In the genomic region with DNA sequence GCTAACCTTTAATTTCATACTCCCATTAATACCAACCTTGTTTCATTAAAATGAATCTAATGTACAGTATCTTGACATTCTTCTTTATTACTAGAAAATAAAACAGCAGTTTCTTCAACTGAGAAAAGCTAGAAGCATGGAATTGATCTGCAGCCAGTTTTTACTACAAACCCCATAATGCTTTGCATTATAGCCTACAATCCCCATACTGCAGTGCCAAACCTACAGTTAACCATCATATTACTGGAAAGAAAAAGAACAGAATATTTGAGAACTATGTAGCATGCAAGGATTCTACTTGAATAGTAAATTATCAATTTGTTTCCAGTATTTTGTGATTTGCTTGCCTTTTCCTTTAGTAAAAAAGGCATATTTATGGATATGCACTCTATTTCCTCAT, we compare ENCODE assay signal across 27 cellular contexts. TPM values are rescaled to one million over a fixed set of nuclear protein-coding genes. Genes with fewer than 3 reads are reported as not detected.
"Had no signal": no experiment of that assay in that cellular context is flagged by ENCODE, and none has a peak within 500 bp of the region (broad histone marks: within the 10 kb centered on the region; RNA-seq: fewer than 3 reads in every experiment).

No MANE protein-coding gene starts in this region.

- H3K4me1 ChIP-seq: colonic mucosa, esophagus muscularis mucosa, foreskin keratinocyte, gastroesophageal sphincter, heart left ventricle, parathyroid adenoma, sigmoid colon, tibial nerve, upper lobe of left lung had no signal

- ATAC-seq: foreskin keratinocyte; gastroesophageal sphincter; heart left ventricle; left lobe of liver; natural killer cell; stimulated activated effector memory CD8-positive, alpha-beta T cell treated with anti-CD3 and anti-CD28 coated beads, Interleukin-12 subunit alpha, Interleukin-12 subunit beta, amount 100 ng/mL, for 72 hours; stimulated activated naive CD8-positive, alpha-beta T cell treated with anti-CD3 and anti-CD28 coated beads, Interleukin-15, Interleukin-2, amounts not matched to agents 100 U/mL and 50 U/mL, for 24 hours had no signal

- FAIRE-seq: kidney, urothelium cell line had no signal

- H3K27ac ChIP-seq: colonic mucosa, esophagus muscularis mucosa, foreskin keratinocyte, gastroesophageal sphincter, heart left ventricle, hepatocyte, parathyroid adenoma, sigmoid colon, thoracic aorta, tibial nerve, upper lobe of left lung had no signal

- H2AFZ ChIP-seq: hepatocyte, parathyroid adenoma had no signal

- H3K36me3 ChIP-seq: colonic mucosa, esophagus muscularis mucosa, gastroesophageal sphincter, heart left ventricle, sigmoid colon, thoracic aorta, tibial nerve, upper lobe of left lung had no signal

- DNase-seq: colonic mucosa; effector CD8-positive, alpha-beta T cell; endodermal cell; foreskin keratinocyte; heart left ventricle; kidney; natural killer cell; occipital lobe; sigmoid colon; stimulated activated CD4-positive, alpha-beta T cell treated with anti-CD3 and anti-CD28 coated beads, Interleukin-2, amount 100 ng/mL, for 24 hours; stimulated activated CD4-positive, alpha-beta T cell treated with anti-CD3 and anti-CD28 coated beads, Interleukin-4, amount 100 ng/mL, for 24 hours; stimulated activated naive CD8-positive, alpha-beta T cell treated with anti-CD3 and anti-CD28 coated beads, Interleukin-15, Interleukin-2, amounts not matched to agents 100 U/mL and 50 U/mL, for 24 hours; substantia nigra; upper lobe of left lung had no signal

- H3K27me3 ChIP-seq: colonic mucosa, esophagus muscularis mucosa, foreskin keratinocyte, gastroesophageal sphincter, hepatocyte, sigmoid colon had no signal

- H3K79me2 ChIP-seq: hepatocyte, parathyroid adenoma had no signal

- H3K9me3 ChIP-seq: colonic mucosa, esophagus muscularis mucosa, gastroesophageal sphincter, heart left ventricle, sigmoid colon, thoracic aorta, tibial nerve, upper lobe of left lung had no signal

- H3K9ac ChIP-seq: parathyroid adenoma had no signal

- H3K4me2 ChIP-seq: hepatocyte had no signal

- H3K4me3 ChIP-seq: colonic mucosa, esophagus muscularis mucosa, gastroesophageal sphincter, heart left ventricle, hepatocyte, lung, sigmoid colon, thoracic aorta, tibial nerve, upper lobe of left lung had no signal

RNA-seq across cellular contexts. Expression of gene IL1RAPL1, which starts 3.2 kb away (rescaled TPM):
- total RNA-seq: epithelial cell of proximal tubule, left lobe of liver, natural killer cell had no signal
- polyA plus RNA-seq: liver, lung, neural cell had no signal
